ENCODE assay signal across 8 cellular contexts in genomic region chr1:10510520-10511493, GRCh38. TPM values are rescaled to one million over a fixed set of nuclear protein-coding genes. Genes with fewer than 3 reads are reported as not detected.
DNase-seq lines count a peak whose midpoint lies in the region; ATAC-seq, FAIRE-seq and TF ChIP-seq lines count a peak whose summit lies in the region.

No MANE protein-coding gene starts in this region.

- POLR2A ChIA-PET in Caco-2 (lab: Charles Lee), result no interaction called here

- H3K36me3 Mint-ChIP-seq in Caco-2 (ENCODE audit: insufficient read depth, unreplicated experiment), result no peaks in the 10 kb centered on the region

- ATAC-seq in GM21381 (IDR thresholded peaks at IDR 0.05; ENCODE audit: unreplicated experiment) (peak; percentile 85), upper lobe of left lung (ENCODE audit: low FRiP score in 2 of 2) (peak; percentile 63 to 87)

- H3K4me1 Mint-ChIP-seq in Caco-2 (ENCODE audit: low read depth, unreplicated experiment), result peaks cover 23% of the 10 kb centered on the region

- no peak overlapping the region for H3K4me3 Mint-ChIP-seq in Caco-2 (ENCODE audit: unreplicated experiment)

- H3K27me3 Mint-ChIP-seq in Caco-2 (ENCODE audit: insufficient read depth, unreplicated experiment), result no peaks in the 10 kb centered on the region

- H3K9me3 Mint-ChIP-seq in Caco-2 (ENCODE audit: unreplicated experiment), result no peaks in the 10 kb centered on the region

- CTCF ChIA-PET in Caco-2 (lab: Charles Lee), result no interaction called here

- no TSS peak for BruUV-seq in Caco-2 (replicated peaks; lab: Mats Ljungman, UMichigan)

- peak in 1 of 4 donors; percentile 22 for TF ChIP-seq POLR2A in upper lobe of left lung (IDR thresholded peaks at IDR 0.05)

- no peaks in the 10 kb centered on the region for H3K9me3 ChIP-seq in Caco-2
- no peaks in the 10 kb centered on the region for H3K9me3 ChIP-seq in upper lobe of left lung

- WGBS in upper lobe of left lung, 2 donors, result 16 to 25% methylated on average over 12 of the region's 12 CpGs

- peak overlapping the region; percentile 25 for H3K27ac Mint-ChIP-seq in Caco-2 (ENCODE audit: unreplicated experiment)

- no peak for TF ChIP-seq CTCF in Caco-2 (IDR thresholded peaks at IDR 0.05; ENCODE audit: insufficient read depth in 1 of 2, low read depth in 1 of 2, low read length in 1 of 2, severe bottlenecking in 1 of 2, unreplicated experiment in 1 of 2)
- TF ChIP-seq CTCF in WI38 (IDR thresholded peaks at IDR 0.05; ENCODE audit: low read depth, low read length), result no peak
- TF ChIP-seq CTCF in bronchial epithelial cell (IDR thresholded peaks at IDR 0.05; ENCODE audit: insufficient read depth, low read length, severe bottlenecking), result no peak
- TF ChIP-seq CTCF in upper lobe of left lung (IDR thresholded peaks at IDR 0.05), result peak in 1 of 6 experiments; percentile 8

- no peak overlapping the region for H3K4me3 ChIP-seq in Caco-2 (ENCODE audit: low read depth, low read length)
- peak overlapping the region; percentile 39 for H3K4me3 ChIP-seq in WI38 (ENCODE audit: low read depth, low read length)
- H3K4me3 ChIP-seq in bronchial epithelial cell (ENCODE audit: low read depth, low read length), result no peak overlapping the region
- H3K4me3 ChIP-seq in upper lobe of left lung, result no peak overlapping the region

- H3K27me3 ChIP-seq in Caco-2 (replicated peaks; ENCODE audit: control insufficient read depth, insufficient read depth, low read length), result no peaks in the 10 kb centered on the region
- no peaks in the 10 kb centered on the region for H3K27me3 ChIP-seq in bronchial epithelial cell (ENCODE audit: control insufficient read depth, insufficient read depth, low read length)
- H3K27me3 ChIP-seq in upper lobe of left lung, result no peaks in the 10 kb centered on the region

- H3K36me3 ChIP-seq in Caco-2 (ENCODE audit: control insufficient read depth, insufficient read depth, low read length) (no peaks in the 10 kb centered on the region), bronchial epithelial cell (ENCODE audit: control insufficient read depth, insufficient read depth, low read length) (peaks cover 2% of the 10 kb centered on the region), upper lobe of left lung (no peaks in the 10 kb centered on the region)

- no peak for DNase-seq in Caco-2
- DNase-seq in HTR-8/SVneo (ENCODE audit: insufficient read length, low spot score), result peak; percentile 61
- peak; percentile 96 for DNase-seq in bronchial epithelial cell (ENCODE audit: low read depth)
- DNase-seq in non-pigmented ciliary epithelial cell (ENCODE audit: low read depth), result peak; percentile 68
- peak in 1 of 2 donors; percentile 53 for DNase-seq in upper lobe of left lung
- DNase-seq in NCI-H1694 treated with DMSO at 0.1 percent for 48 hours (lab: John Stamatoyannopoulos, UW), result no peak

- TF ChIP-seq EP300 in upper lobe of left lung (IDR thresholded peaks at IDR 0.05), result peak in 1 of 4 donors; percentile 35

- peak; percentile 67 for FAIRE-seq in HTR-8/SVneo (lab: Jason Lieb, UNC)
- FAIRE-seq in bronchial epithelial cell (lab: Jason Lieb, UNC), result peak; percentile 92

- intact Hi-C loops in Caco-2 (cut with micrococcal nuclease; ENCODE audit: unreplicated experiment), result loop anchor here (5.0 to 10.0 kb wide), 4 partner anchors 124 to 356 kb away; no protein-coding TSS in a partner anchor

- peaks cover 50% of the 10 kb centered on the region for H3K4me1 ChIP-seq in Caco-2
- H3K4me1 ChIP-seq in upper lobe of left lung, result peaks cover 50 to 71% (median 54%) of the 10 kb centered on the region in 4 donors

- peak overlapping the region; percentile 61 to 74 (median 66) for H3K27ac ChIP-seq in upper lobe of left lung

RNA-seq across cellular contexts. Expression of gene PEX14, which starts 36.1 kb away (rescaled TPM):
- 19.9 and 22.2 TPM in 2 replicates for total RNA-seq in Caco-2 (2022)
- 8.7 and 14.2 TPM in 2 replicates for total RNA-seq in bronchial epithelial cell
- total RNA-seq in upper lobe of left lung, result 10 to 100 TPM; 21.2 to 43.0 (median 29.9) TPM

RNA-seq across cellular contexts. Expression of gene DFFA, which starts 38.5 kb away (rescaled TPM):
- total RNA-seq in Caco-2 (2022) (80.2 and 80.4 TPM in 2 replicates), bronchial epithelial cell (46.7 and 55.5 TPM in 2 replicates), upper lobe of left lung (10 to 100 TPM; 15.8 to 37.2 (median 22.9) TPM)

Comparison
In these comparisons a context has a peak if more than half of its experiments do, and no peak if none do; other contexts are left out.
1. DNase-seq: peak in HTR-8/SVneo (single experiment), bronchial epithelial cell (single experiment) and non-pigmented ciliary epithelial cell (single experiment); none in Caco-2 (0 of 2) and NCI-H1694 treated with DMSO at 0.1 percent for 48 hours (single experiment).